Comparison of ENCODE assay signal across 29 cellular contexts in genomic region chr2:222239091-222239490, GRCh38. TPM values are rescaled to one million over a fixed set of nuclear protein-coding genes. Genes with fewer than 3 reads are reported as not detected.
"Had no signal": no experiment of that assay in that cellular context is flagged by ENCODE, and none has a peak within 500 bp of the region (broad histone marks: within the 10 kb centered on the region; RNA-seq: fewer than 3 reads in every experiment).

No MANE protein-coding gene starts in this region.

- H3K36me3 Mint-ChIP-seq: activated CD8-positive, alpha-beta memory T cell treated with anti-CD3 and anti-CD28 coated beads, Interleukin-2, amount 10 ng/mL, durations not matched to agents 7 days and 5 days; activated naive CD8-positive, alpha-beta T cell treated with anti-CD3 and anti-CD28 coated beads, Interleukin-2, amount 10 ng/mL, durations not matched to agents 7 days and 5 days; immature natural killer cell; memory B cell; naive B cell had no signal

- H3K9me3 ChIP-seq: mucosa of descending colon, neutrophil, pancreas, suprapubic skin, upper lobe of left lung had no signal

- H3K9me3 Mint-ChIP-seq: activated B cell treated with CpG ODN at 0.5 μM for 24 hours; activated CD4-positive, alpha-beta memory T cell treated with anti-CD3 and anti-CD28 coated beads, Interleukin-2, amount 10 ng/mL, durations not matched to agents 7 days and 5 days; activated naive CD8-positive, alpha-beta T cell treated with anti-CD3 and anti-CD28 coated beads, Interleukin-2, amount 10 ng/mL, durations not matched to agents 7 days and 5 days; memory B cell; stimulated activated naive CD8-positive, alpha-beta T cell treated with anti-CD3 and anti-CD28 coated beads, Interleukin-15, amount 100 ng/mL, for 72 hours had no signal

- H3K27ac Mint-ChIP-seq: activated B cell treated with CpG ODN at 0.5 μM for 24 hours; activated CD4-positive, alpha-beta memory T cell treated with anti-CD3 and anti-CD28 coated beads, Interleukin-2, amount 10 ng/mL, durations not matched to agents 7 days and 5 days; activated CD8-positive, alpha-beta memory T cell treated with anti-CD3 and anti-CD28 coated beads, Interleukin-2, amount 10 ng/mL, durations not matched to agents 7 days and 5 days; activated naive CD8-positive, alpha-beta T cell treated with anti-CD3 and anti-CD28 coated beads, Interleukin-2, amount 10 ng/mL, durations not matched to agents 7 days and 5 days; activated T-helper 17 cell treated with anti-CD3 and anti-CD28 coated beads, Interleukin-2, amount 50 U/mL, for 72 hours; immature natural killer cell; memory B cell; naive B cell; stimulated activated naive CD8-positive, alpha-beta T cell treated with anti-CD3 and anti-CD28 coated beads, Interleukin-15, amount 100 ng/mL, for 72 hours had no signal

- DNase-seq: activated B cell treated with CpG ODN at 0.5 μM for 24 hours; activated CD4-positive, alpha-beta memory T cell treated with anti-CD3 and anti-CD28 coated beads, Interleukin-2, amount 10 ng/mL, durations not matched to agents 7 days and 5 days; activated CD4-positive, alpha-beta T cell treated with anti-CD3 and anti-CD28 coated beads for 4 hours; activated CD8-positive, alpha-beta memory T cell treated with anti-CD3 and anti-CD28 coated beads, Interleukin-2, amount 10 ng/mL, durations not matched to agents 7 days and 5 days; activated naive CD4-positive, alpha-beta T cell treated with Interleukin-2 at 50 U/mL for 16 hours; activated naive CD8-positive, alpha-beta T cell treated with anti-CD3 and anti-CD28 coated beads, Interleukin-2, amount 10 ng/mL, durations not matched to agents 7 days and 5 days; activated T-cell treated with anti-CD3 and anti-CD28 coated beads, Interleukin-2, amount 50 U/mL, for 1 hour; amygdala; caudate nucleus; foreskin keratinocyte; hypothalamus; immature natural killer cell; kidney glomerular epithelial cell; left ventricle myocardium superior; mucosa of descending colon; naive B cell; pancreas; stimulated activated CD4-positive, alpha-beta T cell treated with anti-CD3 and anti-CD28 coated beads, Interleukin-2, amount 100 ng/mL, for 48 hours; stimulated activated naive CD8-positive, alpha-beta T cell treated with anti-CD3 and anti-CD28 coated beads, Interleukin-15, amount 100 ng/mL, for 72 hours; upper lobe of left lung had no signal

- H3K27ac ChIP-seq: foreskin keratinocyte, neutrophil, pancreas, skin epidermis, suprapubic skin, upper lobe of left lung had no signal

- H3K4me1 ChIP-seq: foreskin keratinocyte, suprapubic skin, upper lobe of left lung had no signal

- H3K36me3 ChIP-seq: neutrophil, pancreas, suprapubic skin, upper lobe of left lung had no signal

- FAIRE-seq: pancreas had no signal

- H3K4me3 Mint-ChIP-seq: activated B cell treated with CpG ODN at 0.5 μM for 24 hours; activated CD4-positive, alpha-beta memory T cell treated with anti-CD3 and anti-CD28 coated beads, Interleukin-2, amount 10 ng/mL, durations not matched to agents 7 days and 5 days; activated CD8-positive, alpha-beta memory T cell treated with anti-CD3 and anti-CD28 coated beads, Interleukin-2, amount 10 ng/mL, durations not matched to agents 7 days and 5 days; activated naive CD8-positive, alpha-beta T cell treated with anti-CD3 and anti-CD28 coated beads, Interleukin-2, amount 10 ng/mL, durations not matched to agents 7 days and 5 days; activated T-helper 17 cell treated with anti-CD3 and anti-CD28 coated beads, Interleukin-2, amount 50 U/mL, for 72 hours; immature natural killer cell; memory B cell; naive B cell; stimulated activated naive CD8-positive, alpha-beta T cell treated with anti-CD3 and anti-CD28 coated beads, Interleukin-15, amount 100 ng/mL, for 72 hours had no signal

- H3K4me3 ChIP-seq: mucosa of descending colon, pancreas, skin epidermis, suprapubic skin, upper lobe of left lung had no signal

- H3K4me1 Mint-ChIP-seq: activated B cell treated with CpG ODN at 0.5 μM for 24 hours; activated CD4-positive, alpha-beta memory T cell treated with anti-CD3 and anti-CD28 coated beads, Interleukin-2, amount 10 ng/mL, durations not matched to agents 7 days and 5 days; activated CD8-positive, alpha-beta memory T cell treated with anti-CD3 and anti-CD28 coated beads, Interleukin-2, amount 10 ng/mL, durations not matched to agents 7 days and 5 days; activated naive CD8-positive, alpha-beta T cell treated with anti-CD3 and anti-CD28 coated beads, Interleukin-2, amount 10 ng/mL, durations not matched to agents 7 days and 5 days; activated T-helper 17 cell treated with anti-CD3 and anti-CD28 coated beads, Interleukin-2, amount 50 U/mL, for 72 hours; immature natural killer cell; memory B cell; stimulated activated naive CD8-positive, alpha-beta T cell treated with anti-CD3 and anti-CD28 coated beads, Interleukin-15, amount 100 ng/mL, for 72 hours had no signal

RNA-seq across cellular contexts. Expression of gene PAX3, which starts 59.7 kb away (rescaled TPM):
- total RNA-seq: activated B cell treated with CpG ODN at 0.5 μM for 24 hours; activated CD4-positive, alpha-beta memory T cell treated with anti-CD3 and anti-CD28 coated beads, Interleukin-2, amount 10 ng/mL, durations not matched to agents 7 days and 5 days; activated CD8-positive, alpha-beta memory T cell treated with anti-CD3 and anti-CD28 coated beads, Interleukin-2, amount 10 ng/mL, durations not matched to agents 7 days and 5 days; activated naive CD8-positive, alpha-beta T cell treated with anti-CD3 and anti-CD28 coated beads, Interleukin-2, amount 10 ng/mL, durations not matched to agents 7 days and 5 days; activated T-helper 17 cell treated with anti-CD3 and anti-CD28 coated beads, Interleukin-2, amount 50 U/mL, for 72 hours; dermis microvascular lymphatic vessel endothelial cell; epithelial cell of proximal tubule; fibroblast of lung; foreskin keratinocyte; left ventricle myocardium superior; mucosa of descending colon; pancreas; pulmonary artery endothelial cell had no signal
- polyA plus RNA-seq: fibroblast of lung, foreskin keratinocyte, immature natural killer cell, pancreas had no signal
